ENCODE assay signal across 1 cellular context in the genomic region with DNA sequence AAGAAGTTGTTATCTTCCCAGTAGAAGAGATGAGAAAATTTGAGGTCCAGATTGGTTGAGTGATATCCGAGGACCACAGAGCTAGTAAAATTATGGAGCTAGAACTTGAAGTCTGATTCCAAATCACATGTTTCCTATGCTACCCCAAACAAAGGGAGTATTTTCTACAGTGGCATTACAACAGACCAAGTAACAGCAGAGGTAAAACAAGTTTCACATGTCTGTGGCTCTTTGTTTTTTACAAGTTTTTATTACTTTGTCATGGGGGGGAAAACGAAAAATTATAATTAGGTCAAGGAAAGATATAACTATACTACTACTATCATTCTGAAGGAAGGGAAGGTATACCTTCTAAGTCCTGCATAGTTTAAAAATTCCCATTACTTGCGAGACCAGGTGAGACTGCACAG.
TF ChIP-seq lines count a peak whose summit lies in the region.

No MANE protein-coding gene starts in this region.

TF ChIP-seq in GM23338, 12 proteins besides CTCF, POLR2A, EP300 and RAD21 (continued from another document):
- TF ChIP-seq, protein P1, sequence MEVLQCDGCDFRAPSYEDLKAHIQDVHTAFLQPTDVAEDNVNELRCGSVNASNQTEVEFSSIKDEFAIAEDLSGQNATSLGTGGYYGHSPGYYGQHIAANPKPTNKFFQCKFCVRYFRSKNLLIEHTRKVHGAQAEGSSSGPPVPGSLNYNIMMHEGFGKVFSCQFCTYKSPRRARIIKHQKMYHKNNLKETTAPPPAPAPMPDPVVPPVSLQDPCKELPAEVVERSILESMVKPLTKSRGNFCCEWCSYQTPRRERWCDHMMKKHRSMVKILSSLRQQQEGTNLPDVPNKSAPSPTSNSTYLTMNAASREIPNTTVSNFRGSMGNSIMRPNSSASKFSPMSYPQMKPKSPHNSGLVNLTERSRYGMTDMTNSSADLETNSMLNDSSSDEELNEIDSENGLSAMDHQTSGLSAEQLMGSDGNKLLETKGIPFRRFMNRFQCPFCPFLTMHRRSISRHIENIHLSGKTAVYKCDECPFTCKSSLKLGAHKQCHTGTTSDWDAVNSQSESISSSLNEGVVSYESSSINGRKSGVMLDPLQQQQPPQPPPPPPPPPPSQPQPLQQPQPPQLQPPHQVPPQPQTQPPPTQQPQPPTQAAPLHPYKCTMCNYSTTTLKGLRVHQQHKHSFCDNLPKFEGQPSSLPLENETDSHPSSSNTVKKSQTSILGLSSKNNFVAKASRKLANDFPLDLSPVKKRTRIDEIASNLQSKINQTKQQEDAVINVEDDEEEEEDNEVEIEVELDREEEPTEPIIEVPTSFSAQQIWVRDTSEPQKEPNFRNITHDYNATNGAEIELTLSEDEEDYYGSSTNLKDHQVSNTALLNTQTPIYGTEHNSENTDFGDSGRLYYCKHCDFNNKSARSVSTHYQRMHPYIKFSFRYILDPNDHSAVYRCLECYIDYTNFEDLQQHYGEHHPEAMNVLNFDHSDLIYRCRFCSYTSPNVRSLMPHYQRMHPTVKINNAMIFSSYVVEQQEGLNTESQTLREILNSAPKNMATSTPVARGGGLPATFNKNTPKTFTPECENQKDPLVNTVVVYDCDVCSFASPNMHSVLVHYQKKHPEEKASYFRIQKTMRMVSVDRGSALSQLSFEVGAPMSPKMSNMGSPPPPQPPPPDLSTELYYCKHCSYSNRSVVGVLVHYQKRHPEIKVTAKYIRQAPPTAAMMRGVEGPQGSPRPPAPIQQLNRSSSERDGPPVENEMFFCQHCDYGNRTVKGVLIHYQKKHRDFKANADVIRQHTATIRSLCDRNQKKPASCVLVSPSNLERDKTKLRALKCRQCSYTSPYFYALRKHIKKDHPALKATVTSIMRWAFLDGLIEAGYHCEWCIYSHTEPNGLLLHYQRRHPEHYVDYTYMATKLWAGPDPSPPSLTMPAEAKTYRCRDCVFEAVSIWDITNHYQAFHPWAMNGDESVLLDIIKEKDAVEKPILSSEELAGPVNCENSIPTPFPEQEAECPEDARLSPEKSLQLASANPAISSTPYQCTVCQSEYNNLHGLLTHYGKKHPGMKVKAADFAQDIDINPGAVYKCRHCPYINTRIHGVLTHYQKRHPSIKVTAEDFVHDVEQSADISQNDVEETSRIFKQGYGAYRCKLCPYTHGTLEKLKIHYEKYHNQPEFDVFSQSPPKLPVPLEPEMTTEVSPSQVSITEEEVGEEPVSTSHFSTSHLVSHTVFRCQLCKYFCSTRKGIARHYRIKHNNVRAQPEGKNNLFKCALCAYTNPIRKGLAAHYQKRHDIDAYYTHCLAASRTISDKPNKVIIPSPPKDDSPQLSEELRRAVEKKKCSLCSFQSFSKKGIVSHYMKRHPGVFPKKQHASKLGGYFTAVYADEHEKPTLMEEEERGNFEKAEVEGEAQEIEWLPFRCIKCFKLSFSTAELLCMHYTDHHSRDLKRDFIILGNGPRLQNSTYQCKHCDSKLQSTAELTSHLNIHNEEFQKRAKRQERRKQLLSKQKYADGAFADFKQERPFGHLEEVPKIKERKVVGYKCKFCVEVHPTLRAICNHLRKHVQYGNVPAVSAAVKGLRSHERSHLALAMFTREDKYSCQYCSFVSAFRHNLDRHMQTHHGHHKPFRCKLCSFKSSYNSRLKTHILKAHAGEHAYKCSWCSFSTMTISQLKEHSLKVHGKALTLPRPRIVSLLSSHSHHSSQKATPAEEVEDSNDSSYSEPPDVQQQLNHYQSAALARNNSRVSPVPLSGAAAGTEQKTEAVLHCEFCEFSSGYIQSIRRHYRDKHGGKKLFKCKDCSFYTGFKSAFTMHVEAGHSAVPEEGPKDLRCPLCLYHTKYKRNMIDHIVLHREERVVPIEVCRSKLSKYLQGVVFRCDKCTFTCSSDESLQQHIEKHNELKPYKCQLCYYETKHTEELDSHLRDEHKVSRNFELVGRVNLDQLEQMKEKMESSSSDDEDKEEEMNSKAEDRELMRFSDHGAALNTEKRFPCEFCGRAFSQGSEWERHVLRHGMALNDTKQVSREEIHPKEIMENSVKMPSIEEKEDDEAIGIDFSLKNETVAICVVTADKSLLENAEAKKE (CRISPR knock-in tag; IDR thresholded peaks at IDR 0.05), result no peak
- no peak for TF ChIP-seq STAT1 (IDR thresholded peaks at IDR 0.05; ENCODE audit: unreplicated experiment)
